ENCODE assay signal across 8 cellular contexts in genomic region chr5:43006411-43007202, GRCh38. TPM values are rescaled to one million over a fixed set of nuclear protein-coding genes. Genes with fewer than 3 reads are reported as not detected.
DNase-seq lines count a peak whose midpoint lies in the region; ATAC-seq and TF ChIP-seq lines count a peak whose summit lies in the region.

No MANE protein-coding gene starts in this region.

- peaks cover 0 to 4% (median 0%) of the 10 kb centered on the region in 5 donors for H3K36me3 Mint-ChIP-seq in naive thymus-derived CD4-positive, alpha-beta T cell

- peak overlapping the region; percentile 52 for H3K4me3 ChIP-seq in A673 (ENCODE audit: low read depth, low read length, poor library complexity, severe bottlenecking)
- no peak overlapping the region for H3K4me3 ChIP-seq in IMR-90 (ENCODE audit: insufficient read depth, low read depth, low read length)
- H3K4me3 ChIP-seq in cardiac fibroblast (replicated peaks in 1 of 2; ENCODE audit: low read depth in 2 of 2, low read length in 2 of 2), result peak overlapping the region; percentile 48 to 56
- H3K4me3 ChIP-seq in naive thymus-derived CD4-positive, alpha-beta T cell (ENCODE audit: low read length), result peak overlapping the region; percentile 72

- CTCF ChIA-PET in A673 (lab: Charles Lee), result interaction anchor here (0.9 to 1.5 kb wide), 2 partner anchors 12 to 99 kb away, joined by 3 read pairs; no protein-coding TSS in a partner anchor
- CTCF ChIA-PET in IMR-90 (lab: Yijun Ruan, JAX), result interaction anchor here (1.8 kb wide), 1 partner anchor 98 kb away, joined by 5 read pairs; no protein-coding TSS in a partner anchor
- CTCF ChIA-PET in naive thymus-derived CD4-positive, alpha-beta T cell (lab: Charles Lee), result interaction anchor here (0.8 to 4.5 kb wide), 5 partner anchors 9 to 100 kb away, joined by 3 to 70 read pairs (median 3); no protein-coding TSS in a partner anchor

- peak overlapping the region; percentile 98 for H4K5ac ChIP-seq in IMR-90 (ENCODE audit: low read depth, low read length)

- peak overlapping the region; percentile 96 for H2BK5ac ChIP-seq in IMR-90 (ENCODE audit: low read depth, low read length, poor library complexity, severe bottlenecking)

- POLR2A ChIA-PET in A673 (lab: Charles Lee; ENCODE audit: low non-redundant PET), result no interaction called here
- POLR2A ChIA-PET in IMR-90 (lab: Charles Lee; ENCODE audit: unreplicated experiment), result interaction anchor here (0.6 to 1.2 kb wide), 6 partner anchors 10 to 61 kb away, joined by 3 to 7 read pairs (median 4); no protein-coding TSS in a partner anchor
- POLR2A ChIA-PET in naive thymus-derived CD4-positive, alpha-beta T cell (lab: Charles Lee), result interaction anchor here (1.0 to 5.9 kb wide), 16 partner anchors 12 to 478 kb away, joined by 3 to 688 read pairs (median 31); partner anchors contain the start of genes ANXA2R, HMGCS1, TMEM267 and ZNF131

- peak overlapping the region; percentile 97 for H3K18ac ChIP-seq in IMR-90 (ENCODE audit: low read depth, low read length)

- peak overlapping the region; percentile 85 to 98 (median 92) for H3K4me3 Mint-ChIP-seq in naive thymus-derived CD4-positive, alpha-beta T cell

- no peaks in the 10 kb centered on the region for H3K9me3 ChIP-seq in A673 (ENCODE audit: low read depth, low read length, poor library complexity, severe bottlenecking)
- no peaks in the 10 kb centered on the region for H3K9me3 ChIP-seq in IMR-90 (ENCODE audit: control insufficient read depth, insufficient read depth, low read length)
- no peaks in the 10 kb centered on the region for H3K9me3 ChIP-seq in naive thymus-derived CD4-positive, alpha-beta T cell (ENCODE audit: control insufficient read depth in 2 of 3, low read length in 3 of 3)

- peaks cover 9 to 29% of the 10 kb centered on the region in 2 experiments; a peak in 3 of 4 replicates for H3K79me1 ChIP-seq in IMR-90 (ENCODE audit: low read depth in 1 of 2, low read length in 2 of 2)

- TF ChIP-seq RAD21 in IMR-90 (IDR thresholded peaks at IDR 0.05; ENCODE audit: low read length), result no peak

- H3K23ac ChIP-seq in IMR-90 (ENCODE audit: low read depth, low read length), result peak overlapping the region; percentile 100

- intact Hi-C loops in A673 (cut with micrococcal nuclease; ENCODE audit: unreplicated experiment) (loop anchor here (5.0 kb wide), 1 partner anchor 54 kb away; no protein-coding TSS in a partner anchor), IMR-90 (cut with micrococcal nuclease) (no loop called here), sciatic nerve (cut with DNase I) (no loop called here)
- intact Hi-C loops in naive thymus-derived CD4-positive, alpha-beta T cell (cut with micrococcal nuclease), result loop anchor here (1.0 to 5.0 kb wide), 3 partner anchors 14 to 476 kb away; partner anchors contain the start of gene TMEM267 (in 1 of the 2)

- no peaks in the 10 kb centered on the region; the same call in 1 of the 2 replicates for H4K20me1 ChIP-seq in IMR-90 (ENCODE audit: insufficient read depth, low read length)

- peak overlapping the region; percentile 86; the same call in 1 of the 2 replicates for H2BK20ac ChIP-seq in IMR-90 (ENCODE audit: low read depth, low read length)

- H3K4me1 ChIP-seq in A673 (ENCODE audit: insufficient read depth, low read length, poor library complexity, severe bottlenecking) (peaks cover 11% of the 10 kb centered on the region), IMR-90 (ENCODE audit: control insufficient read depth, insufficient read depth, low read length) (peaks cover 19% of the 10 kb centered on the region)
- peaks cover 22 to 24% of the 10 kb centered on the region in 2 donors for H3K4me1 ChIP-seq in naive thymus-derived CD4-positive, alpha-beta T cell (ENCODE audit: control insufficient read depth in 2 of 2, insufficient read depth in 2 of 2, low read length in 2 of 2)

- peak overlapping the region; percentile 99 for H2AK9ac ChIP-seq in IMR-90 (replicated peaks; ENCODE audit: low read depth, low read length, poor library complexity)

- peak overlapping the region; percentile 99 for H3K56ac ChIP-seq in IMR-90 (ENCODE audit: extremely low read depth, insufficient read depth, low read length)

- ATAC-seq in IMR-90 (ENCODE audit: low read depth) (no peak), sciatic nerve (no peak)
- no peak for ATAC-seq in naive thymus-derived CD4-positive, alpha-beta T cell

- H4K91ac ChIP-seq in IMR-90 (ENCODE audit: insufficient read depth, low read depth, low read length), result peak overlapping the region; percentile 100

- H3K4me1 Mint-ChIP-seq in naive thymus-derived CD4-positive, alpha-beta T cell, result peaks cover 17 to 45% (median 29%) of the 10 kb centered on the region in 7 donors

- peak overlapping the region; percentile 65 for H3K9ac ChIP-seq in IMR-90 (ENCODE audit: low read depth, low read length)

- peak overlapping the region; percentile 98; the same call in 2 of the 3 replicates for H2BK15ac ChIP-seq in IMR-90 (ENCODE audit: low read depth, low read length)

- H3K4me2 ChIP-seq in IMR-90 (ENCODE audit: low read depth, low read length), result peak overlapping the region; percentile 78

- dilution Hi-C loops in IMR-90 (cut with HindIII; ENCODE audit: low sequenced_read_pairs, unreplicated experiment), result no loop called here

- peaks cover 7% of the 10 kb centered on the region for H3K9me1 ChIP-seq in IMR-90 (ENCODE audit: insufficient read depth, low read length)

- H3K14ac ChIP-seq in IMR-90 (replicated peaks; ENCODE audit: low read depth, low read length), result peak overlapping the region; percentile 100

- in situ Hi-C loops in IMR-90 (cut with MboI; ENCODE audit: low sequenced_read_pairs) (no loop called here), ACHN (cut with HindIII; ENCODE audit: low pct_ligation_motif_present, low pct_unique_long_range_greater_than_20kb, low sequenced_read_pairs) (no loop called here)

- peaks cover 0 to 9% (median 0%) of the 10 kb centered on the region in 11 donors for H3K9me3 Mint-ChIP-seq in naive thymus-derived CD4-positive, alpha-beta T cell

- H2BK120ac ChIP-seq in IMR-90 (ENCODE audit: low read depth, low read length), result peak overlapping the region; percentile 97

- peak overlapping the region; percentile 96 to 100 (median 98) for H3K27ac Mint-ChIP-seq in naive thymus-derived CD4-positive, alpha-beta T cell

- TF ChIP-seq CTCF in A673 (conservative IDR thresholded peaks at IDR 0.05; ENCODE audit: low read depth, low read length) (no peak), IMR-90 (conservative IDR thresholded peaks at IDR 0.05; ENCODE audit: low read depth, low read length) (no peak), cardiac fibroblast (IDR thresholded peaks at IDR 0.05; ENCODE audit: low read depth, low read length) (no peak)

- peak overlapping the region; percentile 96 to 100 for H4K8ac ChIP-seq in IMR-90 (ENCODE audit: low read depth in 2 of 2, low read length in 2 of 2)

- H3K36me3 ChIP-seq in A673 (ENCODE audit: insufficient read depth, low read length, poor library complexity, severe bottlenecking) (no peaks in the 10 kb centered on the region), IMR-90 (ENCODE audit: control insufficient read depth, insufficient read depth, low read length) (no peaks in the 10 kb centered on the region)
- H3K36me3 ChIP-seq in naive thymus-derived CD4-positive, alpha-beta T cell (ENCODE audit: control insufficient read depth in 2 of 3, insufficient read depth in 3 of 3, low read length in 3 of 3), result no peaks in the 10 kb centered on the region

- no CpG with 5 or more reads among the region's 19 CpGs for WGBS in IMR-90 (ENCODE audit: extremely low coverage in 2 of 2, insufficient read length in 1 of 2), 2 experiments

- peak overlapping the region; percentile 99 for H2AK5ac ChIP-seq in IMR-90 (ENCODE audit: low read depth, low read length)

- H2AFZ ChIP-seq in IMR-90 (replicated peaks; ENCODE audit: low read length, poor library complexity), result peak overlapping the region; percentile 94

- no peak for DNase-seq in A673 (ENCODE audit: low spot score)
- DNase-seq in IMR-90, result peak; percentile 31
- DNase-seq in cardiac fibroblast (ENCODE audit: low read depth in 2 of 2), result peak; percentile 59 to 77
- no peak for DNase-seq in naive thymus-derived CD4-positive, alpha-beta T cell
- DNase-seq in sciatic nerve (ENCODE audit: low spot score), result no peak
- no peak for DNase-seq in ACHN
- no peak for DNase-seq in NCI-H2081 treated with DMSO at 0.1 percent for 48 hours (lab: John Stamatoyannopoulos, UW)
- no peak for DNase-seq in substantia nigra (lab: John Stamatoyannopoulos, UW)

- BruUV-seq in A673 (replicated peaks; lab: Mats Ljungman, UMichigan) (no TSS peak), IMR-90 (replicated peaks; lab: Mats Ljungman, UMichigan) (no TSS peak)

- no peak for TF ChIP-seq POLR2A in IMR-90 (IDR thresholded peaks at IDR 0.05; ENCODE audit: low read depth, low read length)

- H3K27me3 Mint-ChIP-seq in naive thymus-derived CD4-positive, alpha-beta T cell, result peaks cover 0 to 5% (median 0%) of the 10 kb centered on the region in 5 donors

- H3K4ac ChIP-seq in IMR-90 (ENCODE audit: low read depth, low read length), result peak overlapping the region; percentile 100

- H3K27me3 ChIP-seq in A673 (replicated peaks; ENCODE audit: insufficient read depth, low read depth, low read length, poor library complexity) (no peaks in the 10 kb centered on the region), IMR-90 (ENCODE audit: control insufficient read depth, insufficient read depth, low read length) (no peaks in the 10 kb centered on the region)
- H3K27me3 ChIP-seq in naive thymus-derived CD4-positive, alpha-beta T cell (ENCODE audit: control insufficient read depth in 2 of 2, insufficient read depth in 2 of 2, low read length in 2 of 2), result no peaks in the 10 kb centered on the region

- no peak overlapping the region for H3K27ac ChIP-seq in A673 (ENCODE audit: low read depth, low read length, poor library complexity, severe bottlenecking)
- peak overlapping the region; percentile 90 for H3K27ac ChIP-seq in IMR-90 (ENCODE audit: insufficient read depth, low read length)
- peak overlapping the region; percentile 92 for H3K27ac ChIP-seq in naive thymus-derived CD4-positive, alpha-beta T cell (ENCODE audit: low read depth, low read length)
- H3K27ac ChIP-seq in substantia nigra (ENCODE audit: low read depth, low read length, poor library complexity, severe bottlenecking), result no peak overlapping the region

RNA-seq across cellular contexts. Expression of gene ANXA2R, which starts 33.5 kb away (rescaled TPM):
- 1.4 and 1.9 TPM in 2 replicates for total RNA-seq in A673 (2021)
- total RNA-seq in IMR-90 (2012; rRNA removed), result 1.3 and 1.4 TPM in 2 replicates
- 2.5 and 3.6 TPM in 2 replicates for polyA plus RNA-seq in IMR-90 (2012; rRNA removed)
- 3.5 and 4.5 TPM in 2 replicates for polyA plus RNA-seq in IMR-90 (2012; cell fraction: cytosol; rRNA removed)
- polyA plus RNA-seq in IMR-90 (2012; cell fraction: nucleus; rRNA removed; ENCODE audit: low replicate concordance), result 3.9 and 4.1 TPM in 2 replicates
- total RNA-seq in naive thymus-derived CD4-positive, alpha-beta T cell, result 10 to 100 TPM; 13.2 to 61.4 (median 42.0) TPM
- polyA plus RNA-seq in naive thymus-derived CD4-positive, alpha-beta T cell, result 10 to 100 TPM; 55.7 to 70.2 TPM
- total RNA-seq in sciatic nerve, result 5.7 TPM

Comparison
In these comparisons a context has a peak if more than half of its experiments do, and no peak if none do; other contexts are left out.
1. DNase-seq: peak in IMR-90 (single experiment) and cardiac fibroblast (2 of 2); none in A673 (single experiment), naive thymus-derived CD4-positive, alpha-beta T cell (0 of 9), sciatic nerve (single experiment), ACHN (single experiment), NCI-H2081 treated with DMSO at 0.1 percent for 48 hours (single experiment) and substantia nigra (0 of 49).
2. H3K27ac ChIP-seq: peak in IMR-90 (single experiment) and naive thymus-derived CD4-positive, alpha-beta T cell (single experiment); none in A673 (single experiment) and substantia nigra (single experiment).
3. intact Hi-C loops: an anchor here in A673 (5.0 kb wide) and naive thymus-derived CD4-positive, alpha-beta T cell (1.0 to 5.0 kb wide); none called in IMR-90 and sciatic nerve.